22 cellular contexts compared by ENCODE assay signal in the genomic region with DNA sequence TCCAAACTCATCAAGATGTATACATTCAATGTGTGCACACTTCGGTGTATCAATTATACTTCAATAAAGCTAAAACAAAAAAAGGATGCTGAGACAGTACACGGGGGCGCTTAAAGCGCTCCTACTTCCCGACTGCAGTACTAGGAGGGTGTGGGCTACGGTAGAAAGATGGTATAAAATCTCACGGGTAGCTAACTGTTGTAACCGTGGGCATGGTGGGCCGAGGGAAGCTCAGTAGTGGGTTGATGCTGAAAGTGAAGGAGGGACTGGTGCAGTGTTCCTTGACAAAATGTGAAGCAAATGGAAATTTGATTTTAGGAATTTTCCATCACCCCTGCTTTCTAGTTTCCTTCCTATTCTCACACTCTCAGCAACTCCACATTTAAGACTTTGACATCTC. TPM values are rescaled to one million over a fixed set of nuclear protein-coding genes. Genes with fewer than 3 reads are reported as not detected.
DNase-seq lines count a peak whose midpoint lies in the region; ATAC-seq and TF ChIP-seq lines count a peak whose summit lies in the region.
"Had no signal": no experiment of that assay in that cellular context is flagged by ENCODE, and none has a peak within 500 bp of the region (broad histone marks: within the 10 kb centered on the region; RNA-seq: fewer than 3 reads in every experiment).

No MANE protein-coding gene starts in this region.

- no peaks in the 10 kb centered on the region for H3K27me3 ChIP-seq in H9 (ENCODE audit: insufficient read depth, low read length)
- H3K27me3 ChIP-seq: BE2C had no signal

- TF ChIP-seq CTCF in endothelial cell (IDR thresholded peaks at IDR 0.05; ENCODE audit: unreplicated experiment) (no peak), progenitor cell of endocrine pancreas (IDR thresholded peaks at IDR 0.05; ENCODE audit: unreplicated experiment) (no peak), H9 (conservative IDR thresholded peaks at IDR 0.05) (no peak)

- H3K4me3 Mint-ChIP-seq in endothelial cell (ENCODE audit: unreplicated experiment), result no peak overlapping the region
- no peak overlapping the region for H3K4me3 Mint-ChIP-seq in progenitor cell of endocrine pancreas (ENCODE audit: low read depth)
- H3K4me3 Mint-ChIP-seq in naive thymus-derived CD8-positive, alpha-beta T cell, result no peak overlapping the region
- H3K4me3 Mint-ChIP-seq in H9, result no peak overlapping the region
- H3K4me3 Mint-ChIP-seq: CD14-positive monocyte; CD4-positive, alpha-beta memory T cell; CD4-positive, CD25-positive, alpha-beta regulatory T cell; CD8-positive, alpha-beta memory T cell had no signal

- no peak for ATAC-seq in naive thymus-derived CD8-positive, alpha-beta T cell
- ATAC-seq in GM18502 (IDR thresholded peaks at IDR 0.05; ENCODE audit: poor library complexity, unreplicated experiment), result no peak

- no peak overlapping the region for H3K27ac ChIP-seq in H9 (ENCODE audit: insufficient read length, low read depth, low read length)
- H3K27ac ChIP-seq: BLaER1 had no signal

- POLR2A ChIA-PET in naive thymus-derived CD8-positive, alpha-beta T cell (lab: Charles Lee), result no interaction called here

- no CpG with 5 or more reads among the region's 9 CpGs for WGBS in H9 (ENCODE audit: extremely low coverage, insufficient read length, low lambda C conversion rate)

- no peak overlapping the region for H2BK5ac ChIP-seq in H9 (ENCODE audit: insufficient read length, low read length)

- no peak overlapping the region for H3K9ac ChIP-seq in H9 (ENCODE audit: extremely low read depth, insufficient read length, low read length)
- H3K9ac ChIP-seq: BLaER1 had no signal

- H2BK120ac ChIP-seq in H9 (ENCODE audit: low read depth, low read length, poor library complexity, severe bottlenecking), result no peak overlapping the region

- H2BK12ac ChIP-seq in H9 (ENCODE audit: insufficient read length, low read depth, low read length), result no peak overlapping the region

- H3K4me1 ChIP-seq in H9 (ENCODE audit: insufficient read depth, low read length), result no peaks in the 10 kb centered on the region; the same call in 1 of the 2 replicates

- no peaks in the 10 kb centered on the region for H3K79me2 ChIP-seq in H9 (ENCODE audit: insufficient read depth, low read length)

- no peaks in the 10 kb centered on the region for H3K9me3 ChIP-seq in H9 (ENCODE audit: control insufficient read depth, low read depth, low read length)
- H3K9me3 ChIP-seq: BE2C had no signal

- DNase-seq in endothelial cell (ENCODE audit: low spot score) (no peak), progenitor cell of endocrine pancreas (ENCODE audit: low spot score, unreplicated experiment) (no peak), H9 (no peak)
- DNase-seq in naive thymus-derived CD8-positive, alpha-beta T cell, result no peak
- DNase-seq: 8988T; ACHN; BE2C; C1 segment of cervical spinal cord; CD4-positive, alpha-beta memory T cell; CD4-positive, CD25-positive, alpha-beta regulatory T cell; CD8-positive, alpha-beta memory T cell; COR-L47; DMS 273 treated with DMSO at 0.1 percent for 48 hours; DMS153; DMS53; DMS79; DND-41; EL; GDM1 had no signal

- no peak overlapping the region for H4K91ac ChIP-seq in H9 (ENCODE audit: insufficient read length, low read depth, low read length)

- H3K56ac ChIP-seq in H9 (ENCODE audit: insufficient read length, low read depth, low read length), result no peak overlapping the region

- no peak overlapping the region for H4K5ac ChIP-seq in H9 (ENCODE audit: insufficient read length, low read depth, low read length)

- H3K23ac ChIP-seq in H9 (ENCODE audit: insufficient read length, low read depth, low read length), result no peak overlapping the region

- no peak overlapping the region for H3K18ac ChIP-seq in H9 (ENCODE audit: insufficient read length, low read depth, low read length)

- H3K23me2 ChIP-seq in H9 (ENCODE audit: insufficient read length, low read depth, low read length, poor library complexity, severe bottlenecking), result peaks cover 6% of the 10 kb centered on the region

- H3K27ac Mint-ChIP-seq in endothelial cell (ENCODE audit: unreplicated experiment), result peak overlapping the region; percentile 28
- peak overlapping the region; percentile 67 for H3K27ac Mint-ChIP-seq in progenitor cell of endocrine pancreas
- peak overlapping the region in 1 of 10 donors; percentile 63 for H3K27ac Mint-ChIP-seq in naive thymus-derived CD8-positive, alpha-beta T cell
- H3K27ac Mint-ChIP-seq in H9, result no peak overlapping the region; a peak in 1 of 7 replicates
- H3K27ac Mint-ChIP-seq: CD14-positive monocyte; CD4-positive, alpha-beta memory T cell; CD4-positive, CD25-positive, alpha-beta regulatory T cell; CD8-positive, alpha-beta memory T cell had no signal

- H2BK20ac ChIP-seq in H9 (ENCODE audit: low read depth, low read length, poor library complexity, severe bottlenecking), result no peak overlapping the region

- H3K9me3 Mint-ChIP-seq in endothelial cell (ENCODE audit: unreplicated experiment), result no peaks in the 10 kb centered on the region
- H3K9me3 Mint-ChIP-seq in progenitor cell of endocrine pancreas (ENCODE audit: low read depth), result no peaks in the 10 kb centered on the region
- no peaks in the 10 kb centered on the region for H3K9me3 Mint-ChIP-seq in naive thymus-derived CD8-positive, alpha-beta T cell
- no peaks in the 10 kb centered on the region for H3K9me3 Mint-ChIP-seq in H9
- H3K9me3 Mint-ChIP-seq: CD4-positive, alpha-beta memory T cell; CD4-positive, CD25-positive, alpha-beta regulatory T cell; CD8-positive, alpha-beta memory T cell had no signal

- no peaks in the 10 kb centered on the region for H4K20me1 ChIP-seq in H9 (ENCODE audit: control insufficient read depth, insufficient read depth, insufficient read length)
- H4K20me1 ChIP-seq: BLaER1 had no signal

- no peak overlapping the region for H3K4me2 ChIP-seq in H9 (ENCODE audit: insufficient read depth, insufficient read length, low read length)
- H3K4me2 ChIP-seq: BLaER1 had no signal

- no peaks in the 10 kb centered on the region for H3K79me1 ChIP-seq in H9 (ENCODE audit: insufficient read depth, low read depth, low read length, poor library complexity, severe bottlenecking)

- H3K36me3 Mint-ChIP-seq in endothelial cell (ENCODE audit: low read depth, unreplicated experiment) (no peaks in the 10 kb centered on the region), progenitor cell of endocrine pancreas (ENCODE audit: insufficient read depth) (no peaks in the 10 kb centered on the region), H9 (ENCODE audit: insufficient read depth in 1 of 3, low read depth in 3 of 3) (0 out of 7 replicates have a peak, but pooled peaks cover 0 to 2% (median 0%) of the 10 kb centered on the region in 3 experiments)
- H3K36me3 Mint-ChIP-seq in naive thymus-derived CD8-positive, alpha-beta T cell, result no peaks in the 10 kb centered on the region
- H3K36me3 Mint-ChIP-seq: CD14-positive monocyte; CD4-positive, alpha-beta memory T cell; CD4-positive, CD25-positive, alpha-beta regulatory T cell; CD8-positive, alpha-beta memory T cell had no signal

- no peak overlapping the region for H3T11ph ChIP-seq in H9 (ENCODE audit: low read length)

- H4K8ac ChIP-seq in H9 (replicated peaks; ENCODE audit: insufficient read length, low read depth, low read length), result no peak overlapping the region

- H2BK15ac ChIP-seq in H9 (ENCODE audit: low read depth, low read length), result no peak overlapping the region

- H3K27me3 Mint-ChIP-seq in endothelial cell (ENCODE audit: unreplicated experiment) (peaks cover 8% of the 10 kb centered on the region), progenitor cell of endocrine pancreas (no peaks in the 10 kb centered on the region), H9 (ENCODE audit: low read depth) (peaks cover 2% of the 10 kb centered on the region; the same call in 1 of the 2 replicates)
- no peaks in the 10 kb centered on the region for H3K27me3 Mint-ChIP-seq in naive thymus-derived CD8-positive, alpha-beta T cell
- H3K27me3 Mint-ChIP-seq: CD4-positive, alpha-beta memory T cell; CD4-positive, CD25-positive, alpha-beta regulatory T cell had no signal

- no peak overlapping the region for H3K14ac ChIP-seq in H9 (ENCODE audit: insufficient read depth, low read length)

- no peak overlapping the region for H3K4ac ChIP-seq in H9 (ENCODE audit: low read depth, low read length)

- no peak overlapping the region for H2AFZ ChIP-seq in H9 (ENCODE audit: low read length)

- H2AK5ac ChIP-seq in H9 (ENCODE audit: insufficient read length, low read length), result no peak overlapping the region

- peaks cover 68% of the 10 kb centered on the region for H3K4me1 Mint-ChIP-seq in endothelial cell (ENCODE audit: unreplicated experiment)
- H3K4me1 Mint-ChIP-seq in progenitor cell of endocrine pancreas (ENCODE audit: low read depth), result peaks cover 15% of the 10 kb centered on the region
- H3K4me1 Mint-ChIP-seq in naive thymus-derived CD8-positive, alpha-beta T cell, result peaks cover 4 to 11% (median 8%) of the 10 kb centered on the region in 4 donors
- H3K4me1 Mint-ChIP-seq in H9, result peaks cover 22 to 30% of the 10 kb centered on the region in 2 experiments
- H3K4me1 Mint-ChIP-seq: CD8-positive, alpha-beta memory T cell had no signal

RNA-seq across cellular contexts. Expression of a gene that starts 42.6 kb away (rescaled TPM):
- total RNA-seq in endothelial cell (ENCODE audit: unreplicated experiment) (82.9 TPM), progenitor cell of endocrine pancreas (65.0 and 69.7 TPM in 2 replicates), H9 (2021) (117 and 122 TPM in 2 replicates)
- 10 to 100 TPM; 58.5 to 59.4 TPM for total RNA-seq in naive thymus-derived CD8-positive, alpha-beta T cell
- polyA plus RNA-seq in naive thymus-derived CD8-positive, alpha-beta T cell, result 100 to 1,000 TPM; 129 to 135 (median 133) TPM

Comparison
In these comparisons a context has a peak if more than half of its experiments do, and no peak if none do; other contexts are left out.
1. H3K27ac Mint-ChIP-seq: peak in endothelial cell (single experiment) and progenitor cell of endocrine pancreas (single experiment); none in H9 (0 of 3).